Comparison of ENCODE assay signal across 8 cellular contexts in the genomic region with DNA sequence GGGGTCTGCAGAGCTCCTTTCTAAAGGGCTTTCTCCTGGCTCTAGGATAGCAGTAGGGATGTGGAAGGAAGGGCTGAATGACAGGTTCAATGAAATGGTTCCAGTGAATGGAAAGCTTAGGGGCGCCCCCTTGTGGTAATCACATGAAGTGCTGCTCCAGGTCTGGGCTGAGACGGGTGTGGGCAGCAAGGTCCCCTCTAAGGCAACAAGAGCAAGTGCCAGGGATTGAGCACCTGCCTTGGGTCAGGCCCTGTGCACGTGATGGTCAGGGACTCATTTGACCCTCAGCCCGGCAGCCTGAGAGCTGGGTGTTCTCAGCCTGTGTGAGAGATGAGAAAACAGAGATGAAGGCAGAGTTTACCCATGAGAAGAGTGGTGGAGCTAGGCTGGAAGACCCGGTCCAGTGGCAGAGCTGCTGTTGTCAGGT. TPM values are rescaled to one million over a fixed set of nuclear protein-coding genes. Genes with fewer than 3 reads are reported as not detected.
DNase-seq lines count a peak whose midpoint lies in the region; ATAC-seq and TF ChIP-seq lines count a peak whose summit lies in the region.

No MANE protein-coding gene starts in this region.

- peaks cover 17% of the 10 kb centered on the region for H3K4me1 ChIP-seq in CD8-positive, alpha-beta memory T cell (ENCODE audit: insufficient read depth, low read length)
- H3K4me1 ChIP-seq in ovary (ENCODE audit: insufficient read depth) (no peaks in the 10 kb centered on the region), upper lobe of left lung (peaks cover 0 to 8% (median 4%) of the 10 kb centered on the region in 4 donors)

- H3K9me3 Mint-ChIP-seq in CD8-positive, alpha-beta memory T cell = peaks cover 0 to 2% (median 0%) of the 10 kb centered on the region in 5 donors

- CTCF ChIA-PET in CD8-positive, alpha-beta memory T cell (lab: Charles Lee) = interaction anchor here (0.6 to 12.0 kb wide), 47 partner anchors 10 to 770 kb away, joined by 3 to 253 read pairs (median 5); a partner anchor contains a TSS

- peak overlapping the region in 3 of 8 donors; percentile 56 to 78 (median 78) for H3K27ac Mint-ChIP-seq in CD8-positive, alpha-beta memory T cell

- H3K4me3 ChIP-seq in CD8-positive, alpha-beta memory T cell (ENCODE audit: low read length) = no peak overlapping the region
- H3K4me3 ChIP-seq in ovary (no peak overlapping the region), upper lobe of left lung (no peak overlapping the region)

- H3K4me1 Mint-ChIP-seq in CD8-positive, alpha-beta memory T cell = peaks cover 14 to 53% (median 32%) of the 10 kb centered on the region in 3 donors

- H3K27me3 ChIP-seq in CD8-positive, alpha-beta memory T cell (ENCODE audit: insufficient read depth, low read length, poor library complexity, severe bottlenecking) = no peaks in the 10 kb centered on the region
- no peaks in the 10 kb centered on the region for H3K27me3 ChIP-seq in ovary
- H3K27me3 ChIP-seq in upper lobe of left lung = no peaks in the 10 kb centered on the region

- 18 to 24% (median 20%) methylated on average over 5 of the region's 5 CpGs for WGBS in ovary, 3 donors
- WGBS in upper lobe of left lung, 2 donors = 0 to 22% methylated on average over 2 to 5 of the region's 5 CpGs

- DNase-seq in CD8-positive, alpha-beta memory T cell = peak; percentile 51 to 77 (median 66)
- peak; percentile 87 for DNase-seq in HuH-7 (ENCODE audit: low spot score)
- DNase-seq in SK-MEL-5 (ENCODE audit: low read depth, low spot score) = peak; percentile 78
- DNase-seq in activated gamma-delta T cell treated with anti-CD3 and anti-CD28 coated beads, Interleukin-2, amount 50 U/mL, for 16 hours (ENCODE audit: low read depth) = peak; percentile 68
- peak; percentile 75 for DNase-seq in germinal center (ENCODE audit: low spot score)
- DNase-seq in ovary = peak; percentile 26 to 73 (median 65)
- DNase-seq in upper lobe of left lung = peak in 1 of 2 donors; percentile 76
- DNase-seq in pons (ENCODE audit: low spot score) = no peak

- peaks cover 3 to 6% of the 10 kb centered on the region in 2 donors for H3K27me3 Mint-ChIP-seq in CD8-positive, alpha-beta memory T cell

- H3K36me3 ChIP-seq in CD8-positive, alpha-beta memory T cell (ENCODE audit: insufficient read depth, low read length) = no peaks in the 10 kb centered on the region
- H3K36me3 ChIP-seq in ovary (no peaks in the 10 kb centered on the region), upper lobe of left lung (no peaks in the 10 kb centered on the region)

- intact Hi-C loops in ovary (cut with DNase I) = loop anchor here in 1 of 4 donors (5.0 kb wide), 1 partner anchor 165 kb away; no protein-coding TSS in a partner anchor

- TF ChIP-seq CTCF in ovary (IDR thresholded peaks at IDR 0.05) (peak; percentile 58 to 75 (median 71)), upper lobe of left lung (IDR thresholded peaks at IDR 0.05) (peak; percentile 87 to 94 (median 90))

- no peak overlapping the region for H3K4me3 Mint-ChIP-seq in CD8-positive, alpha-beta memory T cell

- no peak for TF ChIP-seq POLR2A in ovary (IDR thresholded peaks at IDR 0.05)
- TF ChIP-seq POLR2A in upper lobe of left lung (IDR thresholded peaks at IDR 0.05) = no peak

- H3K27ac ChIP-seq in CD8-positive, alpha-beta memory T cell (ENCODE audit: low read depth, low read length) = no peak overlapping the region
- H3K27ac ChIP-seq in ovary = no peak overlapping the region
- H3K27ac ChIP-seq in upper lobe of left lung = no peak overlapping the region

- H3K9me3 ChIP-seq in CD8-positive, alpha-beta memory T cell (ENCODE audit: low read length) = no peaks in the 10 kb centered on the region
- H3K9me3 ChIP-seq in ovary = no peaks in the 10 kb centered on the region
- no peaks in the 10 kb centered on the region for H3K9me3 ChIP-seq in upper lobe of left lung

- no peaks in the 10 kb centered on the region for H3K36me3 Mint-ChIP-seq in CD8-positive, alpha-beta memory T cell

- POLR2A ChIA-PET in CD8-positive, alpha-beta memory T cell (lab: Charles Lee) = no interaction called here

- no peak for TF ChIP-seq EP300 in ovary (IDR thresholded peaks at IDR 0.05)
- TF ChIP-seq EP300 in upper lobe of left lung (IDR thresholded peaks at IDR 0.05) = no peak

- in situ Hi-C loops in SK-MEL-5 (cut with HindIII; ENCODE audit: low pct_unique_long_range_greater_than_20kb, low sequenced_read_pairs) = loop anchor here (25.0 kb wide), 1 partner anchor 180 kb away; a partner anchor contains a TSS

- peak; percentile 78 to 82 for ATAC-seq in upper lobe of left lung (ENCODE audit: low FRiP score in 2 of 2)

RNA-seq across cellular contexts. Expression of a gene that starts 12.1 kb away (rescaled TPM):
- total RNA-seq in CD8-positive, alpha-beta memory T cell = 1 to 10 TPM in 1 of 2 experiments, under 1 TPM in 1; 0.74 to 1.1 TPM
- polyA plus RNA-seq in CD8-positive, alpha-beta memory T cell = 98.7 TPM
- total RNA-seq in SK-MEL-5 (2014; rRNA removed; shearing (Covaris generic)) = not detected in 2 replicates
- not detected in 2 replicates for polyA plus RNA-seq in SK-MEL-5 (2015; cell fraction: cytosol; rRNA removed)
- not detected in 2 replicates for polyA plus RNA-seq in SK-MEL-5 (2015; cell fraction: nucleus; rRNA removed)
- 1 to 10 TPM in 4 of 7 donors, under 1 TPM in 3; 0.12 to 5.5 (median 1.3) TPM for total RNA-seq in ovary
- 1 to 10 TPM in 1 of 2 donors, under 1 TPM in 1; 0.29 to 8.4 TPM for polyA plus RNA-seq in ovary
- 10 to 100 TPM in 1 of 6 donors, 1 to 10 TPM in 4, under 1 TPM in 1; 0.59 to 15.3 (median 2.5) TPM for total RNA-seq in upper lobe of left lung

RNA-seq across cellular contexts. Expression of a gene that starts 37.6 kb away (rescaled TPM):
- total RNA-seq in CD8-positive, alpha-beta memory T cell = 1 to 10 TPM; 2.9 to 5.3 TPM
- 2.1 TPM for polyA plus RNA-seq in CD8-positive, alpha-beta memory T cell
- not detected in 2 replicates for total RNA-seq in SK-MEL-5 (2014; rRNA removed; shearing (Covaris generic))
- not detected in 2 replicates for polyA plus RNA-seq in SK-MEL-5 (2015; cell fraction: cytosol; rRNA removed)
- not detected in 2 replicates for polyA plus RNA-seq in SK-MEL-5 (2015; cell fraction: nucleus; rRNA removed)
- total RNA-seq in ovary (not detected), upper lobe of left lung (not detected)
- under 1 TPM in 1 of 2 donors, not detected in 1; 0.23 TPM for polyA plus RNA-seq in ovary
